Comparison of ENCODE assay signal across 2 cellular contexts in genomic region chr9:114409842-114410241, GRCh38.
TF ChIP-seq lines count a peak whose summit lies in the region.

No MANE protein-coding gene starts in this region.

TF ChIP-seq in IMR-90, 13 proteins besides CTCF, POLR2A, EP300 and RAD21:
- TF ChIP-seq SMC3 (IDR thresholded peaks at IDR 0.05; ENCODE audit: low read depth, low read length), result no peak
- no peak for TF ChIP-seq MXI1 (IDR thresholded peaks at IDR 0.05; ENCODE audit: borderline replicate concordance, low read depth, low read length)
- no peak for TF ChIP-seq RCOR1 (IDR thresholded peaks at IDR 0.05; ENCODE audit: insufficient replicate concordance, low read length)
- no peak for TF ChIP-seq RFX5 (IDR thresholded peaks at IDR 0.05; ENCODE audit: low read depth, low read length)
- no peak for TF ChIP-seq CEBPB (IDR thresholded peaks at IDR 0.05; ENCODE audit: low read depth, low read length)
- TF ChIP-seq, protein P1, sequence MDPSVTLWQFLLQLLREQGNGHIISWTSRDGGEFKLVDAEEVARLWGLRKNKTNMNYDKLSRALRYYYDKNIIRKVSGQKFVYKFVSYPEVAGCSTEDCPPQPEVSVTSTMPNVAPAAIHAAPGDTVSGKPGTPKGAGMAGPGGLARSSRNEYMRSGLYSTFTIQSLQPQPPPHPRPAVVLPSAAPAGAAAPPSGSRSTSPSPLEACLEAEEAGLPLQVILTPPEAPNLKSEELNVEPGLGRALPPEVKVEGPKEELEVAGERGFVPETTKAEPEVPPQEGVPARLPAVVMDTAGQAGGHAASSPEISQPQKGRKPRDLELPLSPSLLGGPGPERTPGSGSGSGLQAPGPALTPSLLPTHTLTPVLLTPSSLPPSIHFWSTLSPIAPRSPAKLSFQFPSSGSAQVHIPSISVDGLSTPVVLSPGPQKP (IDR thresholded peaks at IDR 0.05; ENCODE audit: borderline replicate concordance, low read depth, low read length), result no peak
- TF ChIP-seq MAZ (IDR thresholded peaks at IDR 0.05; ENCODE audit: borderline replicate concordance, low read depth, low read length), result no peak
- no peak for TF ChIP-seq BHLHE40 (IDR thresholded peaks at IDR 0.05; ENCODE audit: low read depth, low read length)
- TF ChIP-seq MAFK (IDR thresholded peaks at IDR 0.05; ENCODE audit: low read depth, low read length), result no peak
- TF ChIP-seq FOS (IDR thresholded peaks at IDR 0.05; ENCODE audit: low read depth, low read length), result no peak
- TF ChIP-seq CHD1 (IDR thresholded peaks at IDR 0.05; ENCODE audit: low read depth, low read length), result no peak
- TF ChIP-seq USF2 (IDR thresholded peaks at IDR 0.05; ENCODE audit: low read depth, low read length), result no peak
- no peak for TF ChIP-seq NFE2L2 (IDR thresholded peaks at IDR 0.05; ENCODE audit: low read depth, low read length)

TF ChIP-seq in K562, 482 proteins besides CTCF, POLR2A, EP300 and RAD21:
- TF ChIP-seq, protein P2, sequence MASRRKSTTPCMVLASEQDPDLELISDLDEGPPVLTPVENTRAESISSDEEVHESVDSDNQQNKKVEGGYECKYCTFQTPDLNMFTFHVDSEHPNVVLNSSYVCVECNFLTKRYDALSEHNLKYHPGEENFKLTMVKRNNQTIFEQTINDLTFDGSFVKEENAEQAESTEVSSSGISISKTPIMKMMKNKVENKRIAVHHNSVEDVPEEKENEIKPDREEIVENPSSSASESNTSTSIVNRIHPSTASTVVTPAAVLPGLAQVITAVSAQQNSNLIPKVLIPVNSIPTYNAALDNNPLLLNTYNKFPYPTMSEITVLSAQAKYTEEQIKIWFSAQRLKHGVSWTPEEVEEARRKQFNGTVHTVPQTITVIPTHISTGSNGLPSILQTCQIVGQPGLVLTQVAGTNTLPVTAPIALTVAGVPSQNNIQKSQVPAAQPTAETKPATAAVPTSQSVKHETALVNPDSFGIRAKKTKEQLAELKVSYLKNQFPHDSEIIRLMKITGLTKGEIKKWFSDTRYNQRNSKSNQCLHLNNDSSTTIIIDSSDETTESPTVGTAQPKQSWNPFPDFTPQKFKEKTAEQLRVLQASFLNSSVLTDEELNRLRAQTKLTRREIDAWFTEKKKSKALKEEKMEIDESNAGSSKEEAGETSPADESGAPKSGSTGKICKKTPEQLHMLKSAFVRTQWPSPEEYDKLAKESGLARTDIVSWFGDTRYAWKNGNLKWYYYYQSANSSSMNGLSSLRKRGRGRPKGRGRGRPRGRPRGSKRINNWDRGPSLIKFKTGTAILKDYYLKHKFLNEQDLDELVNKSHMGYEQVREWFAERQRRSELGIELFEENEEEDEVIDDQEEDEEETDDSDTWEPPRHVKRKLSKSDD (conservative IDR thresholded peaks at IDR 0.05; ENCODE audit: low read length), result no peak
- no peak for TF ChIP-seq PATZ1 (CRISPR knock-in tag; IDR thresholded peaks at IDR 0.05; ENCODE audit: borderline replicate concordance)
- TF ChIP-seq SMAD4 (CRISPR knock-in tag; conservative IDR thresholded peaks at IDR 0.05), result no peak
- TF ChIP-seq RBM25 (IDR thresholded peaks at IDR 0.05; ENCODE audit: low read depth, low read length, severe bottlenecking), result peak; percentile 55
- no peak for TF ChIP-seq ZNF311 (CRISPR knock-in tag; IDR thresholded peaks at IDR 0.05)
